ENCODE assay signal across 9 cellular contexts in the genomic region with DNA sequence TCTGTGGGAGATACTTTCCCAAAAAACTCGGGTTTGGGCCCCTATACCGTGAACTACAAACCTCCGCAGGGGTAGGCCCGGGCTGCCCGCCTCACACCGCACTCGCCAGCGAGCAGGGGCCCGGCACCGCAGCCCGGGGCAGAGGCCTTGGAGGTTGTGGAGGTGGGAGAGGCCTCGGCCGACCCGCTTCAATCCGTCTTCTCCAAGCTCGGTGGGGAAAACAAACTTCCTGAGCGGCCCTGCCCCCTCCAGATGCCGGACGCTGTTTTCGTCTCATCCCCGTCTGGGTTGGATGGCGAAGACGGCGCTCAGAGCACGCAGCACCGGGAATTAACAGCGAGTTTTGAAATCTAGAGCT. TPM values are rescaled to one million over a fixed set of nuclear protein-coding genes. Genes with fewer than 3 reads are reported as not detected.
DNase-seq lines count a peak whose midpoint lies in the region; FAIRE-seq and TF ChIP-seq lines count a peak whose summit lies in the region.
"Had no signal": no experiment of that assay in that cellular context is flagged by ENCODE, and none has a peak within 500 bp of the region (broad histone marks: within the 10 kb centered on the region; RNA-seq: fewer than 3 reads in every experiment).

No MANE protein-coding gene starts in this region.

- H3K4me2 ChIP-seq in Karpas-422 (ENCODE audit: low read depth, low read length, poor library complexity, severe bottlenecking), result peak overlapping the region; percentile 76

- no peaks in the 10 kb centered on the region for H3K36me3 ChIP-seq in H7 (replicated peaks; ENCODE audit: control insufficient read depth, insufficient read depth, low read length)
- peaks cover 14% of the 10 kb centered on the region; the same call in 1 of the 2 replicates for H3K36me3 ChIP-seq in Karpas-422 (ENCODE audit: insufficient read depth, low read length)

- DNase-seq in GM12892 (ENCODE audit: insufficient read length) (peak; percentile 36), H7 (peak; percentile 79), Karpas-422 (peak; percentile 75), activated T-helper 1 cell treated with Interleukin-2 at 50 U/mL for 16 hours (ENCODE audit: low read depth) (peak; percentile 27), germinal center (ENCODE audit: low spot score) (peak; percentile 41), posterior vena cava (ENCODE audit: low spot score) (peak; percentile 84), MV-4-11 (lab: John Stamatoyannopoulos, UW) (no peak), middle frontal gyrus (ENCODE audit: extremely low spot score, low spot score) (no peak)

- no peak for FAIRE-seq in GM12892 (lab: Jason Lieb, UNC)
- FAIRE-seq: TTC549 had no signal

- peak overlapping the region; percentile 91 for H3K9ac ChIP-seq in Karpas-422 (ENCODE audit: low read length)

- H3K27ac ChIP-seq in Karpas-422 (ENCODE audit: low read length), result peak overlapping the region; percentile 93

- TF ChIP-seq POLR2A in GM12892 (IDR thresholded peaks at IDR 0.05; ENCODE audit: low read depth, low read length), result no peak

- intact Hi-C loops in posterior vena cava (cut with DNase I), result no loop called here

- peak overlapping the region; percentile 60 for H3K4me3 ChIP-seq in H7 (ENCODE audit: insufficient read depth, low read depth, low read length)
- peak overlapping the region; percentile 87 for H3K4me3 ChIP-seq in Karpas-422 (ENCODE audit: low read length)

- no peaks in the 10 kb centered on the region for H3K9me3 ChIP-seq in Karpas-422 (ENCODE audit: low read length)

- H3K27me3 ChIP-seq in H7 (ENCODE audit: control insufficient read depth, insufficient read depth, low read length) (peaks cover 2% of the 10 kb centered on the region; the same call in 1 of the 2 replicates), Karpas-422 (ENCODE audit: low read length) (no peaks in the 10 kb centered on the region)

- H4K20me1 ChIP-seq in Karpas-422 (ENCODE audit: insufficient read depth, low read depth, low read length), result no peaks in the 10 kb centered on the region

- peaks cover 60% of the 10 kb centered on the region for H3K79me2 ChIP-seq in Karpas-422 (ENCODE audit: low read length)

- peaks cover 42% of the 10 kb centered on the region for H3K4me1 ChIP-seq in Karpas-422 (ENCODE audit: low read length)

- peak overlapping the region; percentile 58 for H2AFZ ChIP-seq in Karpas-422 (ENCODE audit: low read length)

- H3K9me2 ChIP-seq in Karpas-422 (replicated peaks; ENCODE audit: insufficient read depth, low read length), result no peaks in the 10 kb centered on the region

RNA-seq across cellular contexts. Expression of a gene that starts 0.4 kb away (rescaled TPM):
- polyA plus RNA-seq in GM12892 (2012; ENCODE audit: missing spikeins), result 34.4 TPM
- total RNA-seq in H7 (2014; rRNA removed; shearing (Covaris generic)), result 16.9 and 18.1 TPM in 2 replicates
- total RNA-seq in Karpas-422 (2014; rRNA removed; shearing (Covaris generic); ENCODE audit: low replicate concordance), result 72.9 and 103 TPM in 2 replicates
- 10 to 100 TPM; 17.4 to 18.9 TPM for total RNA-seq in posterior vena cava

Comparison
In these comparisons a context has a peak if more than half of its experiments do, and no peak if none do; other contexts are left out.
1. DNase-seq: peak in GM12892 (single experiment), H7 (single experiment), Karpas-422 (single experiment), activated T-helper 1 cell treated with Interleukin-2 at 50 U/mL for 16 hours (single experiment), germinal center (single experiment) and posterior vena cava (single experiment); none in MV-4-11 (single experiment) and middle frontal gyrus (single experiment).